1 cellular context compared by ENCODE assay signal in the genomic region with DNA sequence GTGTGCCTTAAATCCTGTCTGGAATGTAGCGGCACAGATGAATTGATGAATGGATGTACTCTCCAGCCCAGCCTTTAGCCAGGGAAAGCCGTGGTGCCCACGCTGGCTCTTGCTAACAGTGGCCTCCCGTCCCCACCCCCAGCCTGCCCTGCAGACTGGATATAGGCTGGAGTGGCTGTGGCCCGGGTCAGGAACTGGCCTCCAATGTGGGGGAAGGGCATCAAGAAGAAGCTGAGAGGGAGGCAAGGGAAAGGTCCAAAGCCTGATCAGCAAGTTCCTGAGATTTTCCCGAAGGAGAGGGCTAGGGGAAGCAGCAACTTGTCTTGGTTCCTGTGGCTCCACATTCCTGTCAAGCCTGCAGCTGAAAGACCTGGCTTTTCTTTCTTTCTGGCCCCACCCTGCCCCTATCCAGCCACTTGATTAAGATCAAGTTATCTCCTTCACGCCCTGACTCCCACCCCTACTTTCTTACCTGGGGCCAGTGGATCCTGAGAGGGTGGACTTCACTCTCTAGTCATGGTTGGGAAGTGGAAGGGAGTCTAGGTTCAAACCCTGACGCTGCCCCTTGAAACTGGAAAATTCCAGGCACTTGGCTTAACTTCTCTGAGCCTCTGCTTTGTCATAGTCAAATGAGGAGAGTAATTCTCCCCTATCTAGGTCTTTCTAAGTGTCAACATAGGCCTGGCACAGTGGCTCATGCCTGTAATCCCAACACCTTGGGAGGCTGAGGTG.
TF ChIP-seq lines count a peak whose summit lies in the region.

No MANE protein-coding gene starts in this region.

TF ChIP-seq in HepG2, 621 proteins besides CTCF, POLR2A, EP300 and RAD21:
- TF ChIP-seq ZNF772 (CRISPR knock-in tag; IDR thresholded peaks at IDR 0.05), result 0 out of 2 replicates have a peak, but pooled peaks have one; percentile 37
- no peak for TF ChIP-seq ZNF761 (CRISPR knock-in tag; conservative IDR thresholded peaks at IDR 0.05)
- TF ChIP-seq, protein P1, sequence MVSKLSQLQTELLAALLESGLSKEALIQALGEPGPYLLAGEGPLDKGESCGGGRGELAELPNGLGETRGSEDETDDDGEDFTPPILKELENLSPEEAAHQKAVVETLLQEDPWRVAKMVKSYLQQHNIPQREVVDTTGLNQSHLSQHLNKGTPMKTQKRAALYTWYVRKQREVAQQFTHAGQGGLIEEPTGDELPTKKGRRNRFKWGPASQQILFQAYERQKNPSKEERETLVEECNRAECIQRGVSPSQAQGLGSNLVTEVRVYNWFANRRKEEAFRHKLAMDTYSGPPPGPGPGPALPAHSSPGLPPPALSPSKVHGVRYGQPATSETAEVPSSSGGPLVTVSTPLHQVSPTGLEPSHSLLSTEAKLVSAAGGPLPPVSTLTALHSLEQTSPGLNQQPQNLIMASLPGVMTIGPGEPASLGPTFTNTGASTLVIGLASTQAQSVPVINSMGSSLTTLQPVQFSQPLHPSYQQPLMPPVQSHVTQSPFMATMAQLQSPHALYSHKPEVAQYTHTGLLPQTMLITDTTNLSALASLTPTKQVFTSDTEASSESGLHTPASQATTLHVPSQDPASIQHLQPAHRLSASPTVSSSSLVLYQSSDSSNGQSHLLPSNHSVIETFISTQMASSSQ (IDR thresholded peaks at IDR 0.05; ENCODE audit: low read depth), result no peak
- TF ChIP-seq, protein P1 (CRISPR knock-in tag; IDR thresholded peaks at IDR 0.05; ENCODE audit: borderline replicate concordance), result no peak
- 0 out of 2 replicates have a peak, but pooled peaks have one; percentile 18 for TF ChIP-seq PATZ1 (CRISPR knock-in tag; IDR thresholded peaks at IDR 0.05)
- TF ChIP-seq FOXA1 (IDR thresholded peaks at IDR 0.05), result no peak
- 0 out of 2 replicates have a peak, but pooled peaks have one; percentile 9 for TF ChIP-seq FOXA1 (CRISPR knock-in tag; IDR thresholded peaks at IDR 0.05)
- TF ChIP-seq ZFY (CRISPR knock-in tag; IDR thresholded peaks at IDR 0.05), result peak; percentile 5; the same call in 1 of the 2 replicates
- TF ChIP-seq SOX13 (IDR thresholded peaks at IDR 0.05), result no peak
- peak in 1 of 2 experiments; percentile 9; a peak in 1 of 4 replicates for TF ChIP-seq SOX13 (CRISPR knock-in tag; conservative IDR thresholded peaks at IDR 0.05 in 1 of 2, IDR thresholded peaks at IDR 0.05 in 1 of 2)
- TF ChIP-seq RXRA (CRISPR knock-in tag; IDR thresholded peaks at IDR 0.05), result peak; percentile 10; the same call in 1 of the 2 replicates
- no peak for TF ChIP-seq FOXK2 (IDR thresholded peaks at IDR 0.05)
- TF ChIP-seq, protein P2, sequence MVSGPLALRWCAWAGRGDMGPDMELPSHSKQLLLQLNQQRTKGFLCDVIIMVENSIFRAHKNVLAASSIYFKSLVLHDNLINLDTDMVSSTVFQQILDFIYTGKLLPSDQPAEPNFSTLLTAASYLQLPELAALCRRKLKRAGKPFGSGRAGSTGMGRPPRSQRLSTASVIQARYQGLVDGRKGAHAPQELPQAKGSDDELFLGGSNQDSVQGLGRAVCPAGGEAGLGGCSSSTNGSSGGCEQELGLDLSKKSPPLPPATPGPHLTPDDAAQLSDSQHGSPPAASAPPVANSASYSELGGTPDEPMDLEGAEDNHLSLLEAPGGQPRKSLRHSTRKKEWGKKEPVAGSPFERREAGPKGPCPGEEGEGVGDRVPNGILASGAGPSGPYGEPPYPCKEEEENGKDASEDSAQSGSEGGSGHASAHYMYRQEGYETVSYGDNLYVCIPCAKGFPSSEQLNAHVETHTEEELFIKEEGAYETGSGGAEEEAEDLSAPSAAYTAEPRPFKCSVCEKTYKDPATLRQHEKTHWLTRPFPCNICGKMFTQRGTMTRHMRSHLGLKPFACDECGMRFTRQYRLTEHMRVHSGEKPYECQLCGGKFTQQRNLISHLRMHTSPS (CRISPR knock-in tag; IDR thresholded peaks at IDR 0.05; ENCODE audit: low read depth), result peak; percentile 19; the same call in 1 of the 2 replicates
- TF ChIP-seq ZNF281 (CRISPR knock-in tag; IDR thresholded peaks at IDR 0.05; ENCODE audit: borderline replicate concordance), result peak; percentile 84
- TF ChIP-seq KLF6 (CRISPR knock-in tag; IDR thresholded peaks at IDR 0.05), result no peak
- peak; percentile 9; the same call in 1 of the 2 replicates for TF ChIP-seq SALL1 (CRISPR knock-in tag; IDR thresholded peaks at IDR 0.05)
- TF ChIP-seq HNF4A (CRISPR knock-in tag; IDR thresholded peaks at IDR 0.05), result peak; percentile 24; the same call in 1 of the 2 replicates
- peak; percentile 22; the same call in 1 of the 2 replicates for TF ChIP-seq PAXIP1 (CRISPR knock-in tag; conservative IDR thresholded peaks at IDR 0.05)
- peak; percentile 32; the same call in 1 of the 2 replicates for TF ChIP-seq POLR2G (IDR thresholded peaks at IDR 0.05; ENCODE audit: low read depth, low read length)
- TF ChIP-seq ZNF7 (CRISPR knock-in tag; IDR thresholded peaks at IDR 0.05), result peak; percentile 68; the same call in 1 of the 2 replicates
- TF ChIP-seq, protein P3, sequence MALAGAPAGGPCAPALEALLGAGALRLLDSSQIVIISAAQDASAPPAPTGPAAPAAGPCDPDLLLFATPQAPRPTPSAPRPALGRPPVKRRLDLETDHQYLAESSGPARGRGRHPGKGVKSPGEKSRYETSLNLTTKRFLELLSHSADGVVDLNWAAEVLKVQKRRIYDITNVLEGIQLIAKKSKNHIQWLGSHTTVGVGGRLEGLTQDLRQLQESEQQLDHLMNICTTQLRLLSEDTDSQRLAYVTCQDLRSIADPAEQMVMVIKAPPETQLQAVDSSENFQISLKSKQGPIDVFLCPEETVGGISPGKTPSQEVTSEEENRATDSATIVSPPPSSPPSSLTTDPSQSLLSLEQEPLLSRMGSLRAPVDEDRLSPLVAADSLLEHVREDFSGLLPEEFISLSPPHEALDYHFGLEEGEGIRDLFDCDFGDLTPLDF (CRISPR knock-in tag; IDR thresholded peaks at IDR 0.05), result no peak
- no peak for TF ChIP-seq ZFP1 (CRISPR knock-in tag; IDR thresholded peaks at IDR 0.05)
- TF ChIP-seq ZNF792 (CRISPR knock-in tag; IDR thresholded peaks at IDR 0.05), result 0 out of 2 replicates have a peak, but pooled peaks have one; percentile 24
- TF ChIP-seq ZNF687 (CRISPR knock-in tag; IDR thresholded peaks at IDR 0.05), result peak; percentile 54
- TF ChIP-seq RARA (CRISPR knock-in tag; IDR thresholded peaks at IDR 0.05), result 0 out of 2 replicates have a peak, but pooled peaks have one; percentile 20
- TF ChIP-seq EHMT2 (IDR thresholded peaks at IDR 0.05; ENCODE audit: borderline replicate concordance, low read depth, low read length), result no peak
- TF ChIP-seq, protein P4, sequence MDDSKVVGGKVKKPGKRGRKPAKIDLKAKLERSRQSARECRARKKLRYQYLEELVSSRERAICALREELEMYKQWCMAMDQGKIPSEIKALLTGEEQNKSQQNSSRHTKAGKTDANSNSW (CRISPR knock-in tag; IDR thresholded peaks at IDR 0.05; ENCODE audit: borderline replicate concordance), result no peak
- TF ChIP-seq TBX2 (CRISPR knock-in tag; IDR thresholded peaks at IDR 0.05; ENCODE audit: borderline replicate concordance), result peak; percentile 36; the same call in 1 of the 2 replicates
